21 cellular contexts compared by ENCODE assay signal in the genomic region with DNA sequence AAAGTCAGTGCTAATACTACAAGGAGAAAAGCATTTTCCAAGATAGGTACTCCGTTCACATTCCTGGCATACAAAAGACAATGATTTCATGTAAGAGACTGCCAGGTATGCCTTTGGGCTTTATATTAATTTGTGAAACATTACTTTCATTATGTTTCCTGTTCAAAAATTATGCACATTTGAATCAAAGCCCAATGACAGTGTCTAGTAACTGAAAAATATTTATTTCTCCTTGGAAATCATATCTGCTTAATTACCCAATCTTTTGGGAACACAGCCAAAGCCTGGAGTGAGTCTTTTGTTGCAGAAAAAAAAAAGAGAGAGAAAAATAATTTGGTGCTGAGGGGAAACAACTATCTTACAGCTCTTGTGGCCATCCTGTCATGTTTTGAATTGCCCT.
A peak's percentile ranks its signal among the peaks of the same experiment; 100 is the strongest.
DNase-seq lines count a peak whose midpoint lies in the region; TF ChIP-seq lines count a peak whose summit lies in the region.
"Had no signal": no experiment of that assay in that cellular context is flagged by ENCODE, and none has a peak within 500 bp of the region (broad histone marks: within the 10 kb centered on the region; RNA-seq: fewer than 3 reads in every experiment).

No MANE protein-coding gene starts in this region.

- peak overlapping the region; percentile 37 for H3K27ac Mint-ChIP-seq in mesothelial cell of epicardium
- H3K27ac Mint-ChIP-seq in CD8-positive, alpha-beta memory T cell = no peak overlapping the region
- H3K27ac Mint-ChIP-seq: activated CD4-positive, alpha-beta memory T cell treated with anti-CD3 and anti-CD28 coated beads for 36 hours; activated naive CD4-positive, alpha-beta T cell treated with anti-CD3 and anti-CD28 coated beads for 36 hours; nephron; T-helper 1 cell treated with Interleukin-12 subunit alpha and Interleukin-12 subunit beta and Interleukin-4 antibody, amounts not matched to agents 30 μg/mL and 1 μg/mL, for 36 hours had no signal

- DNase-seq in GM04504 (ENCODE audit: low read depth) = peak; percentile 40
- DNase-seq in NCI-H2171 treated with DMSO at 0.1 percent for 48 hours (lab: John Stamatoyannopoulos, UW) = peak; percentile 55
- DNase-seq in cardiac fibroblast (ENCODE audit: low read depth in 2 of 2) = peak; percentile 33 to 63
- DNase-seq in mesothelial cell of epicardium (ENCODE audit: low spot score in 2 of 2, unreplicated experiment in 2 of 2) = no peak
- DNase-seq in central memory CD4-positive, alpha-beta T cell = no peak
- DNase-seq in CD8-positive, alpha-beta memory T cell = no peak
- DNase-seq in activated gamma-delta T cell treated with Interleukin-2 at 50 U/mL for 16 hours = no peak
- DNase-seq: activated CD4-positive, alpha-beta memory T cell treated with anti-CD3 and anti-CD28 coated beads for 36 hours; activated naive CD4-positive, alpha-beta T cell treated with anti-CD3 and anti-CD28 coated beads for 36 hours; AML-193; hippocampal formation; kidney; mesendoderm; NCI-H1417 treated with DMSO at 0.1 percent for 48 hours; NCI-H510A; Right ventricle myocardium superior had no signal

- CTCF ChIA-PET in CD8-positive, alpha-beta memory T cell (lab: Charles Lee) = no interaction called here

- no peak overlapping the region for H3K4me3 ChIP-seq in cardiac fibroblast (replicated peaks in 1 of 2; ENCODE audit: low read depth in 2 of 2, low read length in 2 of 2)
- no peak overlapping the region for H3K4me3 ChIP-seq in CD8-positive, alpha-beta memory T cell (ENCODE audit: low read length)
- H3K4me3 ChIP-seq: suprapubic skin had no signal

- peaks cover 21% of the 10 kb centered on the region for H3K4me1 Mint-ChIP-seq in mesothelial cell of epicardium
- no peaks in the 10 kb centered on the region for H3K4me1 Mint-ChIP-seq in CD8-positive, alpha-beta memory T cell

- POLR2A ChIA-PET in CD8-positive, alpha-beta memory T cell (lab: Charles Lee) = no interaction called here

- H3K4me3 Mint-ChIP-seq in mesothelial cell of epicardium = no peak overlapping the region
- no peak overlapping the region for H3K4me3 Mint-ChIP-seq in CD8-positive, alpha-beta memory T cell
- H3K4me3 Mint-ChIP-seq: activated CD4-positive, alpha-beta memory T cell treated with anti-CD3 and anti-CD28 coated beads for 36 hours; activated naive CD4-positive, alpha-beta T cell treated with anti-CD3 and anti-CD28 coated beads for 36 hours; nephron; T-helper 1 cell treated with Interleukin-12 subunit alpha and Interleukin-12 subunit beta and Interleukin-4 antibody, amounts not matched to agents 30 μg/mL and 1 μg/mL, for 36 hours had no signal

- H3K36me3 Mint-ChIP-seq in mesothelial cell of epicardium = no peaks in the 10 kb centered on the region
- no peaks in the 10 kb centered on the region for H3K36me3 Mint-ChIP-seq in CD8-positive, alpha-beta memory T cell
- H3K36me3 Mint-ChIP-seq: activated CD4-positive, alpha-beta memory T cell treated with anti-CD3 and anti-CD28 coated beads for 36 hours had no signal

- no peak overlapping the region for H3K27ac ChIP-seq in CD8-positive, alpha-beta memory T cell (ENCODE audit: low read depth, low read length)
- H3K27ac ChIP-seq: KMS-11, suprapubic skin, VCaP had no signal

- no peaks in the 10 kb centered on the region for H3K9me3 ChIP-seq in CD8-positive, alpha-beta memory T cell (ENCODE audit: low read length)
- H3K9me3 ChIP-seq: suprapubic skin had no signal

- H3K9me3 Mint-ChIP-seq in mesothelial cell of epicardium = peaks cover 12% of the 10 kb centered on the region
- H3K9me3 Mint-ChIP-seq in CD8-positive, alpha-beta memory T cell = peaks cover 0 to 11% (median 4%) of the 10 kb centered on the region in 5 donors

- no peaks in the 10 kb centered on the region for H3K4me1 ChIP-seq in CD8-positive, alpha-beta memory T cell (ENCODE audit: insufficient read depth, low read length)

- H3K27me3 Mint-ChIP-seq in mesothelial cell of epicardium (ENCODE audit: low read depth) = no peaks in the 10 kb centered on the region
- peaks cover 0 to 1% of the 10 kb centered on the region in 2 donors for H3K27me3 Mint-ChIP-seq in CD8-positive, alpha-beta memory T cell
- H3K27me3 Mint-ChIP-seq: activated CD4-positive, alpha-beta memory T cell treated with anti-CD3 and anti-CD28 coated beads for 36 hours had no signal

- H3K27me3 ChIP-seq in CD8-positive, alpha-beta memory T cell (ENCODE audit: insufficient read depth, low read length, poor library complexity, severe bottlenecking) = no peaks in the 10 kb centered on the region
- H3K27me3 ChIP-seq: suprapubic skin had no signal

- TF ChIP-seq CTCF in cardiac fibroblast (IDR thresholded peaks at IDR 0.05; ENCODE audit: low read depth, low read length) (no peak), mesothelial cell of epicardium (IDR thresholded peaks at IDR 0.05; ENCODE audit: unreplicated experiment) (no peak)

- no peaks in the 10 kb centered on the region for H3K36me3 ChIP-seq in CD8-positive, alpha-beta memory T cell (ENCODE audit: insufficient read depth, low read length)
- H3K36me3 ChIP-seq: suprapubic skin had no signal

Comparison
In these comparisons a context has a peak if more than half of its experiments do, and no peak if none do; other contexts are left out.
1. DNase-seq: peak in GM04504 (single experiment), NCI-H2171 treated with DMSO at 0.1 percent for 48 hours (single experiment) and cardiac fibroblast (2 of 2); none in mesothelial cell of epicardium (0 of 2), central memory CD4-positive, alpha-beta T cell (single experiment), CD8-positive, alpha-beta memory T cell (0 of 5) and activated gamma-delta T cell treated with Interleukin-2 at 50 U/mL for 16 hours (single experiment).